11 cellular contexts compared by ENCODE assay signal in genomic region chr11:46322759-46323158, GRCh38. TPM values are rescaled to one million over a fixed set of nuclear protein-coding genes. Genes with fewer than 3 reads are reported as not detected.
DNase-seq lines count a peak whose midpoint lies in the region; ATAC-seq, FAIRE-seq and TF ChIP-seq lines count a peak whose summit lies in the region.
"Had no signal": no experiment of that assay in that cellular context is flagged by ENCODE, and none has a peak within 500 bp of the region (broad histone marks: within the 10 kb centered on the region; RNA-seq: fewer than 3 reads in every experiment).

No MANE protein-coding gene starts in this region.

- no peaks in the 10 kb centered on the region for H3K4me1 ChIP-seq in A549

- DNase-seq in A549 (ENCODE audit: low read depth in 1 of 2, low spot score in 1 of 2) (peak in 1 of 2 experiments; percentile 51), SK-MEL-5 (ENCODE audit: low read depth, low spot score) (peak; percentile 43), fibroblast of the aortic adventitia (ENCODE audit: low read depth) (peak; percentile 31), germinal center (ENCODE audit: low spot score) (no peak), midbrain (lab: John Stamatoyannopoulos, UW) (no peak), NCI-H2227 treated with DMSO at 0.1 percent for 48 hours (lab: John Stamatoyannopoulos, UW) (no peak)
- no peak for DNase-seq in activated effector memory CD4-positive, alpha-beta T cell treated with anti-CD3 and anti-CD28 coated beads, Interleukin-2, amount 50 U/mL, for 16 hours
- DNase-seq: CD8-positive, alpha-beta T cell; effector CD4-positive, alpha-beta T cell; kidney glomerular epithelial cell had no signal

- peak; percentile 13; the same call in 1 of the 3 replicates for TF ChIP-seq CTCF in A549 (IDR thresholded peaks at IDR 0.05)
- peak; percentile 38; the same call in 1 of the 2 replicates for TF ChIP-seq CTCF in GM12875 (IDR thresholded peaks at IDR 0.05; ENCODE audit: borderline replicate concordance, insufficient read depth, low read depth, low read length)
- TF ChIP-seq CTCF in fibroblast of the aortic adventitia (IDR thresholded peaks at IDR 0.05; ENCODE audit: insufficient read depth, low read length), result peak; percentile 48

- no peak overlapping the region for H3K27ac ChIP-seq in A549

- CTCF ChIA-PET in A549 (lab: Yijun Ruan, JAX), result interaction anchor here (1.1 to 4.1 kb wide), 7 partner anchors 7 to 84 kb away, joined by 3 to 20 read pairs (median 5); partner anchors contain the start of gene DGKZ

- peak in 1 of 2 experiments; percentile 26; a peak in 2 of 5 replicates for TF ChIP-seq RAD21 in A549 (conservative IDR thresholded peaks at IDR 0.05 in 1 of 2, IDR thresholded peaks at IDR 0.05 in 1 of 2)

- peak in 1 of 2 experiments; percentile 44; a peak in 2 of 6 replicates for ATAC-seq in A549
- ATAC-seq: CD8-positive, alpha-beta T cell had no signal

- WGBS in A549 (ENCODE audit: missing lambda C conversion rate), result 53% methylated on average over 6 of the region's 6 CpGs

- no peak overlapping the region for H3K4me2 ChIP-seq in A549

- FAIRE-seq in A549 (lab: Jason Lieb, UNC), result no peak

- in situ Hi-C loops in SK-MEL-5 (cut with HindIII; ENCODE audit: low pct_unique_long_range_greater_than_20kb, low sequenced_read_pairs), result no loop called here

- TF ChIP-seq POLR2A in A549 (IDR thresholded peaks at IDR 0.05; ENCODE audit: low read length), result no peak

- no peak for TF ChIP-seq EP300 in A549 (IDR thresholded peaks at IDR 0.05)

- H3K4me3 ChIP-seq in A549 (no peak overlapping the region), GM12875 (ENCODE audit: low read depth, low read length) (no peak overlapping the region), fibroblast of the aortic adventitia (ENCODE audit: low read depth, low read length) (no peak overlapping the region)

- POLR2A ChIA-PET in A549 (lab: Yijun Ruan, JAX), result interaction anchor here (0.9 kb wide), 1 partner anchor 79 kb away, joined by 4 read pairs; no protein-coding TSS in a partner anchor

- no peaks in the 10 kb centered on the region for H3K9me3 ChIP-seq in A549

TF ChIP-seq in A549, 52 proteins besides CTCF, POLR2A, EP300 and RAD21:
- TF ChIP-seq SREBF2 (IDR thresholded peaks at IDR 0.05) (no peak), TFCP2L1 (CRISPR knock-in tag; IDR thresholded peaks at IDR 0.05) (no peak), GATA3 (IDR thresholded peaks at IDR 0.05; ENCODE audit: borderline replicate concordance) (no peak), JUNB (IDR thresholded peaks at IDR 0.05) (no peak), KDM1A (IDR thresholded peaks at IDR 0.05; ENCODE audit: low read depth) (no peak), CBX2 (IDR thresholded peaks at IDR 0.05; ENCODE audit: borderline replicate concordance, low read depth) (no peak), ZFP36 (IDR thresholded peaks at IDR 0.05; ENCODE audit: borderline replicate concordance, partially characterized antibody) (no peak), RCOR1 (IDR thresholded peaks at IDR 0.05; ENCODE audit: low read depth, low read length) (no peak), ZNF302 (CRISPR knock-in tag; IDR thresholded peaks at IDR 0.05) (no peak), TP53 (CRISPR knock-in tag; IDR thresholded peaks at IDR 0.05) (no peak), HOXB5 (CRISPR knock-in tag; IDR thresholded peaks at IDR 0.05) (no peak), RARB (CRISPR knock-in tag; IDR thresholded peaks at IDR 0.05) (no peak), ATOH8 (CRISPR knock-in tag; IDR thresholded peaks at IDR 0.05; ENCODE audit: low read depth) (no peak), CHD4 (IDR thresholded peaks at IDR 0.05; ENCODE audit: borderline replicate concordance) (no peak), KDM5A (IDR thresholded peaks at IDR 0.05) (no peak)
- TF ChIP-seq, protein P1, sequence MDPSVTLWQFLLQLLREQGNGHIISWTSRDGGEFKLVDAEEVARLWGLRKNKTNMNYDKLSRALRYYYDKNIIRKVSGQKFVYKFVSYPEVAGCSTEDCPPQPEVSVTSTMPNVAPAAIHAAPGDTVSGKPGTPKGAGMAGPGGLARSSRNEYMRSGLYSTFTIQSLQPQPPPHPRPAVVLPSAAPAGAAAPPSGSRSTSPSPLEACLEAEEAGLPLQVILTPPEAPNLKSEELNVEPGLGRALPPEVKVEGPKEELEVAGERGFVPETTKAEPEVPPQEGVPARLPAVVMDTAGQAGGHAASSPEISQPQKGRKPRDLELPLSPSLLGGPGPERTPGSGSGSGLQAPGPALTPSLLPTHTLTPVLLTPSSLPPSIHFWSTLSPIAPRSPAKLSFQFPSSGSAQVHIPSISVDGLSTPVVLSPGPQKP (IDR thresholded peaks at IDR 0.05; ENCODE audit: low read depth, low read length), result no peak

RNA-seq across cellular contexts. Expression of gene DGKZ, which starts 24.5 kb away (rescaled TPM):
- polyA plus RNA-seq in A549 (2011; rRNA removed) (12.8 and 14.5 TPM in 2 replicates), A549 (2017; fragmentation: RNase III; extraction: RNeasy Plus Mini Kit Qiagen cat#74134 plus additional on column Dnase treatment) (28.4 to 30.7 TPM (median 28.4 TPM) in 3 replicates)
- 37.4 and 55.9 TPM in 2 replicates for polyA plus RNA-seq in A549 (2012; cell fraction: cytosol; rRNA removed)
- polyA plus RNA-seq in A549 (2012; cell fraction: nucleus; rRNA removed), result 133 and 174 TPM in 2 replicates
- 22.7 and 37.4 TPM in 2 replicates for polyA minus RNA-seq in A549 (2011; rRNA and poly(A)+ RNA removed)
- 23.0 and 27.6 TPM in 2 replicates for total RNA-seq in SK-MEL-5 (2014; rRNA removed; shearing (Covaris generic))
- 69.7 and 79.3 TPM in 2 replicates for polyA plus RNA-seq in SK-MEL-5 (2015; cell fraction: cytosol; rRNA removed)
- polyA plus RNA-seq in SK-MEL-5 (2015; cell fraction: nucleus; rRNA removed), result 137 and 152 TPM in 2 replicates
- 27.1 and 37.7 TPM in 2 replicates for total RNA-seq in fibroblast of the aortic adventitia (ENCODE audit: low replicate concordance)

RNA-seq across cellular contexts. Expression of gene CREB3L1, which starts 45.3 kb away (rescaled TPM):
- polyA plus RNA-seq in A549 (2011; rRNA removed) (0.48 and 0.61 TPM in 2 replicates), A549 (2017; fragmentation: RNase III; extraction: RNeasy Plus Mini Kit Qiagen cat#74134 plus additional on column Dnase treatment) (2.1 to 2.7 TPM (median 2.3 TPM) in 3 replicates)
- 0.24 and 0.45 TPM in 2 replicates for polyA plus RNA-seq in A549 (2012; cell fraction: cytosol; rRNA removed)
- 0.56 and 0.86 TPM in 2 replicates for polyA plus RNA-seq in A549 (2012; cell fraction: nucleus; rRNA removed)
- polyA minus RNA-seq in A549 (2011; rRNA and poly(A)+ RNA removed), result 1.3 and 1.7 TPM in 2 replicates
- total RNA-seq in SK-MEL-5 (2014; rRNA removed; shearing (Covaris generic)), result 0.13 TPM in 1 of 2 replicates, not detected in the other
- not detected in 2 replicates for polyA plus RNA-seq in SK-MEL-5 (2015; cell fraction: cytosol; rRNA removed)
- polyA plus RNA-seq in SK-MEL-5 (2015; cell fraction: nucleus; rRNA removed), result 0.25 TPM in 1 of 2 replicates, not detected in the other
- total RNA-seq in fibroblast of the aortic adventitia (ENCODE audit: low replicate concordance), result 31.6 and 37.5 TPM in 2 replicates
- total RNA-seq: CD8-positive, alpha-beta T cell had no signal

RNA-seq across cellular contexts. Expression of gene MDK, which starts 58.7 kb away (rescaled TPM):
- polyA plus RNA-seq in A549 (2011; rRNA removed), result 18.3 and 18.4 TPM in 2 replicates
- polyA plus RNA-seq in A549 (2012; cell fraction: cytosol; rRNA removed), result 41.1 and 43.1 TPM in 2 replicates
- 15.2 and 20.4 TPM in 2 replicates for polyA plus RNA-seq in A549 (2012; cell fraction: nucleus; rRNA removed)
- polyA plus RNA-seq in A549 (2017; fragmentation: RNase III; extraction: RNeasy Plus Mini Kit Qiagen cat#74134 plus additional on column Dnase treatment), result 12.8 to 15.1 TPM (median 13.6 TPM) in 3 replicates
- polyA minus RNA-seq in A549 (2011; rRNA and poly(A)+ RNA removed), result 3.8 and 6.6 TPM in 2 replicates
- 3.1 and 4.7 TPM in 2 replicates for total RNA-seq in SK-MEL-5 (2014; rRNA removed; shearing (Covaris generic))
- polyA plus RNA-seq in SK-MEL-5 (2015; cell fraction: cytosol; rRNA removed), result 2.4 and 5.1 TPM in 2 replicates
- polyA plus RNA-seq in SK-MEL-5 (2015; cell fraction: nucleus; rRNA removed), result 2.3 and 14.6 TPM in 2 replicates
- total RNA-seq in fibroblast of the aortic adventitia (ENCODE audit: low replicate concordance), result 52.2 and 96.0 TPM in 2 replicates

Comparison
In these comparisons a context has a peak if more than half of its experiments do, and no peak if none do; other contexts are left out.
1. DNase-seq: peak in SK-MEL-5 (single experiment) and fibroblast of the aortic adventitia (single experiment); none in germinal center (single experiment), midbrain (single experiment), NCI-H2227 treated with DMSO at 0.1 percent for 48 hours (single experiment) and activated effector memory CD4-positive, alpha-beta T cell treated with anti-CD3 and anti-CD28 coated beads, Interleukin-2, amount 50 U/mL, for 16 hours (single experiment).
2. RNA of gene CREB3L1, which starts 45.3 kb away (total RNA-seq): 31.6 to 37.5 TPM in fibroblast of the aortic adventitia; 0.13 TPM in SK-MEL-5; every median in the first group is over 10 times any median in the second.
3. Peak in every context shown above with its lines, with median percentiles within 50 percentile points of each other: CTCF ChIP-seq.